9 cellular contexts compared by ENCODE assay signal in genomic region chr11:33704240-33705002, GRCh38. TPM values are rescaled to one million over a fixed set of nuclear protein-coding genes. Genes with fewer than 3 reads are reported as not detected.
DNase-seq lines count a peak whose midpoint lies in the region; ATAC-seq, FAIRE-seq and TF ChIP-seq lines count a peak whose summit lies in the region.
"Had no signal": no experiment of that assay in that cellular context is flagged by ENCODE, and none has a peak within 500 bp of the region (broad histone marks: within the 10 kb centered on the region; RNA-seq: fewer than 3 reads in every experiment).

No MANE protein-coding gene starts in this region.

- H2AFZ ChIP-seq in astrocyte (ENCODE audit: low read depth, low read length) = no peak overlapping the region

- peaks cover 49% of the 10 kb centered on the region for H3K4me1 ChIP-seq in astrocyte (ENCODE audit: insufficient read depth, low read length)
- peaks cover 5 to 80% (median 8%) of the 10 kb centered on the region in 3 donors for H3K4me1 ChIP-seq in gastroesophageal sphincter

- H3K36me3 ChIP-seq in astrocyte (ENCODE audit: insufficient read depth, low read length) (peaks cover 44% of the 10 kb centered on the region), gastroesophageal sphincter (peaks cover 3 to 40% of the 10 kb centered on the region in 2 donors)

- H3K36me3 Mint-ChIP-seq in Calu3 (ENCODE audit: insufficient read depth, unreplicated experiment) (peaks cover 96% of the 10 kb centered on the region), astrocyte (ENCODE audit: low read depth, unreplicated experiment) (peaks cover 15% of the 10 kb centered on the region), progenitor cell of endocrine pancreas (ENCODE audit: insufficient read depth) (peaks cover 14% of the 10 kb centered on the region)
- H3K36me3 Mint-ChIP-seq in naive thymus-derived CD8-positive, alpha-beta T cell = peaks cover 0 to 11% (median 6%) of the 10 kb centered on the region in 3 donors

- peak overlapping the region; percentile 41 for H3K4me2 ChIP-seq in astrocyte (ENCODE audit: low read length)

- peaks cover 22% of the 10 kb centered on the region for H3K79me2 ChIP-seq in astrocyte (ENCODE audit: insufficient read depth, low read length)

- H3K27me3 Mint-ChIP-seq in Calu3 (ENCODE audit: unreplicated experiment) = no peaks in the 10 kb centered on the region
- H3K27me3 Mint-ChIP-seq in astrocyte (ENCODE audit: low read depth, unreplicated experiment) = no peaks in the 10 kb centered on the region
- no peaks in the 10 kb centered on the region for H3K27me3 Mint-ChIP-seq in progenitor cell of endocrine pancreas
- no peaks in the 10 kb centered on the region for H3K27me3 Mint-ChIP-seq in naive thymus-derived CD8-positive, alpha-beta T cell

- CTCF ChIA-PET in Calu3 (lab: Charles Lee) = interaction anchor here (0.6 to 5.6 kb wide), 3 partner anchors 13 to 252 kb away, joined by 3 to 54 read pairs (median 3); no protein-coding TSS in a partner anchor

- POLR2A ChIA-PET in naive thymus-derived CD8-positive, alpha-beta T cell (lab: Charles Lee) = no interaction called here

- peaks cover 93% of the 10 kb centered on the region for H3K4me1 Mint-ChIP-seq in Calu3 (ENCODE audit: low read depth, unreplicated experiment)
- peaks cover 39% of the 10 kb centered on the region for H3K4me1 Mint-ChIP-seq in astrocyte (ENCODE audit: low read depth, unreplicated experiment)
- H3K4me1 Mint-ChIP-seq in progenitor cell of endocrine pancreas (ENCODE audit: low read depth) = peaks cover 22% of the 10 kb centered on the region
- H3K4me1 Mint-ChIP-seq in naive thymus-derived CD8-positive, alpha-beta T cell = peaks cover 12 to 24% (median 17%) of the 10 kb centered on the region in 4 donors

- ATAC-seq in gastroesophageal sphincter (no peak), HG03025 (IDR thresholded peaks at IDR 0.05; ENCODE audit: low FRiP score, unreplicated experiment) (no peak)
- ATAC-seq in naive thymus-derived CD8-positive, alpha-beta T cell = no peak

- H4K20me1 ChIP-seq in astrocyte (ENCODE audit: insufficient read depth, low read length) = peaks cover 8% of the 10 kb centered on the region

- DNase-seq in Calu3 (no peak), astrocyte (ENCODE audit: low read depth) (no peak), progenitor cell of endocrine pancreas (ENCODE audit: low spot score, unreplicated experiment) (no peak), HTR-8/SVneo (ENCODE audit: insufficient read length, low spot score) (no peak), NCI-H1694 (lab: John Stamatoyannopoulos, UW) (no peak)
- DNase-seq in naive thymus-derived CD8-positive, alpha-beta T cell = no peak

- no peak for TF ChIP-seq EP300 in gastroesophageal sphincter (IDR thresholded peaks at IDR 0.05)

- H3K27me3 ChIP-seq in astrocyte (ENCODE audit: insufficient read depth, low read length) = no peaks in the 10 kb centered on the region
- H3K27me3 ChIP-seq in gastroesophageal sphincter = no peaks in the 10 kb centered on the region

- 82 to 91% methylated on average over 4 to 6 of the region's 7 CpGs for WGBS in gastroesophageal sphincter (ENCODE audit: low coverage in 1 of 2), 2 donors

- TF ChIP-seq CTCF in Calu3 (IDR thresholded peaks at IDR 0.05; ENCODE audit: unreplicated experiment) (no peak), astrocyte (IDR thresholded peaks at IDR 0.05; ENCODE audit: insufficient read depth, low read depth, low read length) (peak; percentile 20), gastroesophageal sphincter (IDR thresholded peaks at IDR 0.05) (peak in 1 of 4 experiments; percentile 18), progenitor cell of endocrine pancreas (IDR thresholded peaks at IDR 0.05; ENCODE audit: unreplicated experiment) (peak; percentile 16)

- H3K27ac Mint-ChIP-seq in Calu3 (ENCODE audit: unreplicated experiment) (peak overlapping the region; percentile 94), astrocyte (ENCODE audit: unreplicated experiment) (no peak overlapping the region), progenitor cell of endocrine pancreas (no peak overlapping the region)
- no peak overlapping the region for H3K27ac Mint-ChIP-seq in naive thymus-derived CD8-positive, alpha-beta T cell

- H3K9ac ChIP-seq in astrocyte (ENCODE audit: low read length) = peak overlapping the region; percentile 23

- BruUV-seq in Calu3 (replicated peaks; lab: Mats Ljungman, UMichigan) = no TSS peak

- TF ChIP-seq POLR2A in gastroesophageal sphincter (IDR thresholded peaks at IDR 0.05) = no peak

- H3K4me3 ChIP-seq in astrocyte (ENCODE audit: insufficient read depth, low read depth, low read length) (no peak overlapping the region), gastroesophageal sphincter (no peak overlapping the region)

- intact Hi-C loops in Calu3 (cut with micrococcal nuclease; ENCODE audit: unreplicated experiment) = no loop called here

- FAIRE-seq in astrocyte (lab: Jason Lieb, UNC) (no peak), HTR-8/SVneo (lab: Jason Lieb, UNC) (no peak)
- FAIRE-seq: endometrium had no signal

- H3K9me3 ChIP-seq in astrocyte (ENCODE audit: insufficient read depth, low read depth, low read length) = no peaks in the 10 kb centered on the region
- no peaks in the 10 kb centered on the region for H3K9me3 ChIP-seq in gastroesophageal sphincter

- peak overlapping the region; percentile 20 for H3K27ac ChIP-seq in astrocyte (ENCODE audit: low read depth, low read length)
- peak overlapping the region in 3 of 4 donors; percentile 75 to 79 (median 77) for H3K27ac ChIP-seq in gastroesophageal sphincter

- H3K9me3 Mint-ChIP-seq in Calu3 (ENCODE audit: low read depth, unreplicated experiment) = no peaks in the 10 kb centered on the region
- no peaks in the 10 kb centered on the region for H3K9me3 Mint-ChIP-seq in astrocyte (ENCODE audit: unreplicated experiment)
- no peaks in the 10 kb centered on the region for H3K9me3 Mint-ChIP-seq in progenitor cell of endocrine pancreas (ENCODE audit: low read depth)
- no peaks in the 10 kb centered on the region for H3K9me3 Mint-ChIP-seq in naive thymus-derived CD8-positive, alpha-beta T cell

- H3K4me3 Mint-ChIP-seq in Calu3 (ENCODE audit: low read depth, unreplicated experiment) (peak overlapping the region; percentile 24), astrocyte (ENCODE audit: unreplicated experiment) (no peak overlapping the region), progenitor cell of endocrine pancreas (ENCODE audit: low read depth) (no peak overlapping the region)
- no peak overlapping the region for H3K4me3 Mint-ChIP-seq in naive thymus-derived CD8-positive, alpha-beta T cell

RNA-seq across cellular contexts. Expression of gene C11orf91, which starts 3.8 kb away (rescaled TPM):
- total RNA-seq in Calu3 (2022) (5.8 and 7.6 TPM in 2 replicates), astrocyte (not detected in 2 replicates), gastroesophageal sphincter (not detected), progenitor cell of endocrine pancreas (0.69 and 1.1 TPM in 2 replicates)
- under 1 TPM in 1 of 2 experiments, not detected in 1; 0.47 TPM for total RNA-seq in naive thymus-derived CD8-positive, alpha-beta T cell
- polyA plus RNA-seq in naive thymus-derived CD8-positive, alpha-beta T cell = not detected

RNA-seq across cellular contexts. Expression of gene CD59, which starts 31.8 kb away (rescaled TPM):
- 1,185 and 1,281 TPM in 2 replicates for total RNA-seq in Calu3 (2022)
- 587 and 662 TPM in 2 replicates for total RNA-seq in astrocyte
- total RNA-seq in gastroesophageal sphincter = 100 to 1,000 TPM; 252 to 647 (median 432) TPM
- 214 and 218 TPM in 2 replicates for total RNA-seq in progenitor cell of endocrine pancreas
- total RNA-seq in naive thymus-derived CD8-positive, alpha-beta T cell = 10 to 100 TPM; 59.0 to 66.8 TPM
- 10 to 100 TPM; 36.2 to 53.7 (median 47.5) TPM for polyA plus RNA-seq in naive thymus-derived CD8-positive, alpha-beta T cell
